Comparison of ENCODE assay signal across 1 cellular context in genomic region chr6:34916348-34916967, GRCh38.
TF ChIP-seq lines count a peak whose summit lies in the region.

No MANE protein-coding gene starts in this region.

TF ChIP-seq in IMR-90, 13 proteins besides CTCF, POLR2A, EP300 and RAD21:
- TF ChIP-seq MAZ (IDR thresholded peaks at IDR 0.05; ENCODE audit: borderline replicate concordance, low read depth, low read length) (no peak), CEBPB (IDR thresholded peaks at IDR 0.05; ENCODE audit: low read depth, low read length) (no peak), USF2 (IDR thresholded peaks at IDR 0.05; ENCODE audit: low read depth, low read length) (no peak), BHLHE40 (IDR thresholded peaks at IDR 0.05; ENCODE audit: low read depth, low read length) (no peak), RCOR1 (IDR thresholded peaks at IDR 0.05; ENCODE audit: insufficient replicate concordance, low read length) (no peak), MAFK (IDR thresholded peaks at IDR 0.05; ENCODE audit: low read depth, low read length) (no peak), CHD1 (IDR thresholded peaks at IDR 0.05; ENCODE audit: low read depth, low read length) (no peak), FOS (IDR thresholded peaks at IDR 0.05; ENCODE audit: low read depth, low read length) (no peak), SMC3 (IDR thresholded peaks at IDR 0.05; ENCODE audit: low read depth, low read length) (no peak), ELK1 (IDR thresholded peaks at IDR 0.05; ENCODE audit: borderline replicate concordance, low read depth, low read length) (no peak), NFE2L2 (IDR thresholded peaks at IDR 0.05; ENCODE audit: low read depth, low read length) (no peak), MXI1 (IDR thresholded peaks at IDR 0.05; ENCODE audit: borderline replicate concordance, low read depth, low read length) (no peak), RFX5 (IDR thresholded peaks at IDR 0.05; ENCODE audit: low read depth, low read length) (no peak)
